12 cellular contexts compared by ENCODE assay signal in genomic region chr2:241598487-241598886, GRCh38. TPM values are rescaled to one million over a fixed set of nuclear protein-coding genes. Genes with fewer than 3 reads are reported as not detected.
DNase-seq lines count a peak whose midpoint lies in the region; ATAC-seq and TF ChIP-seq lines count a peak whose summit lies in the region.
"Had no signal": no experiment of that assay in that cellular context is flagged by ENCODE, and none has a peak within 500 bp of the region (broad histone marks: within the 10 kb centered on the region; RNA-seq: fewer than 3 reads in every experiment).

No MANE protein-coding gene starts in this region.

- H3K4me3 ChIP-seq in left lung (no peak overlapping the region), mesenchymal stem cell (ENCODE audit: insufficient read depth in 1 of 2, low read depth in 1 of 2, low read length in 2 of 2) (no peak overlapping the region)
- H3K4me3 ChIP-seq: GM23248, lung, thoracic aorta had no signal

- H3K27me3 ChIP-seq in left lung = no peaks in the 10 kb centered on the region
- no peaks in the 10 kb centered on the region for H3K27me3 ChIP-seq in mesenchymal stem cell (ENCODE audit: control insufficient read depth in 1 of 2, insufficient read depth in 1 of 2, low read length in 2 of 2)

- H2BK12ac ChIP-seq in mesenchymal stem cell (ENCODE audit: low read length in 2 of 2) = no peak overlapping the region

- no peak overlapping the region for H3K27ac ChIP-seq in VCaP
- H3K27ac ChIP-seq in left lung = no peak overlapping the region
- no peak overlapping the region for H3K27ac ChIP-seq in mesenchymal stem cell (ENCODE audit: low read length, poor library complexity, severe bottlenecking)
- H3K27ac ChIP-seq: GM23248, thoracic aorta had no signal

- no peak overlapping the region for H2BK15ac ChIP-seq in mesenchymal stem cell (ENCODE audit: low read depth, poor library complexity, severe bottlenecking)

- H3K14ac ChIP-seq in mesenchymal stem cell (ENCODE audit: low read length in 2 of 2) = no peak overlapping the region

- peak; percentile 62 for DNase-seq in DMS53 (lab: John Stamatoyannopoulos, UW)
- peak; percentile 36 for DNase-seq in HuH-7.5 (ENCODE audit: low spot score)
- no peak for DNase-seq in left lung
- no peak for DNase-seq in activated CD8-positive, alpha-beta memory T cell treated with anti-CD3 and anti-CD28 coated beads, Interleukin-2, amount 50 U/mL, for 48 hours
- no peak for DNase-seq in mesenchymal stem cell
- DNase-seq: activated T-cell treated with anti-CD3 and anti-CD28 coated beads, Interleukin-2, amount 50 U/mL, for 4 hours; GM23248 had no signal

- peak; percentile 72 for TF ChIP-seq CTCF in VCaP (conservative IDR thresholded peaks at IDR 0.05)
- TF ChIP-seq CTCF in left lung (IDR thresholded peaks at IDR 0.05) = no peak

- no peak overlapping the region for H3K9ac ChIP-seq in mesenchymal stem cell (ENCODE audit: low read length)
- H3K9ac ChIP-seq: GM23248 had no signal

- 83% methylated on average over 1 of the region's 1 CpG for WGBS in mesenchymal stem cell

- H4K91ac ChIP-seq in mesenchymal stem cell (ENCODE audit: low read length) = no peak overlapping the region

- ATAC-seq in left lung = peak; percentile 86
- ATAC-seq in GM19324 (IDR thresholded peaks at IDR 0.05; ENCODE audit: low FRiP score, unreplicated experiment) = no peak
- no peak for ATAC-seq in HG03460 (IDR thresholded peaks at IDR 0.05; ENCODE audit: unreplicated experiment)
- ATAC-seq: activated T-cell treated with anti-CD3 and anti-CD28 coated beads, Interleukin-2, amount 50 U/mL, for 4 hours had no signal

- no peak overlapping the region for H3K4ac ChIP-seq in mesenchymal stem cell (ENCODE audit: low read depth in 1 of 2, low read length in 2 of 2)

- H3K9me3 ChIP-seq in left lung (no peaks in the 10 kb centered on the region), mesenchymal stem cell (ENCODE audit: control insufficient read depth, low read length) (no peaks in the 10 kb centered on the region)
- H3K9me3 ChIP-seq: thoracic aorta had no signal

- intact Hi-C loops in left lung (cut with DNase I) = no loop called here

- no peak overlapping the region for H3K23ac ChIP-seq in mesenchymal stem cell (ENCODE audit: low read length in 2 of 2)

- H2BK120ac ChIP-seq in mesenchymal stem cell (ENCODE audit: low read depth, low read length) = no peak overlapping the region

- peaks cover 20% of the 10 kb centered on the region for H3K79me1 ChIP-seq in mesenchymal stem cell (replicated peaks; ENCODE audit: low read length, poor library complexity, severe bottlenecking)

- no peak overlapping the region for H3K4me2 ChIP-seq in mesenchymal stem cell (ENCODE audit: low read length, poor library complexity, severe bottlenecking)

- H4K8ac ChIP-seq in mesenchymal stem cell (ENCODE audit: low read length) = no peak overlapping the region

- no peak overlapping the region for H2BK5ac ChIP-seq in mesenchymal stem cell (ENCODE audit: low read depth, low read length, poor library complexity, severe bottlenecking)

- peaks cover 0 to 97% of the 10 kb centered on the region in 2 donors for H3K36me3 ChIP-seq in left lung
- H3K36me3 ChIP-seq in mesenchymal stem cell (ENCODE audit: control insufficient read depth in 1 of 2, insufficient read depth in 2 of 2, low read depth in 1 of 2, low read length in 2 of 2) = peaks cover 42 to 67% of the 10 kb centered on the region in 2 experiments

- H2AFZ ChIP-seq in mesenchymal stem cell (ENCODE audit: low read depth, low read length) = no peak overlapping the region
- H2AFZ ChIP-seq: GM23248 had no signal

- H3K4me1 ChIP-seq in left lung = no peaks in the 10 kb centered on the region
- peaks cover 6% of the 10 kb centered on the region for H3K4me1 ChIP-seq in mesenchymal stem cell (ENCODE audit: control insufficient read depth, insufficient read depth, low read depth, low read length)

- no peak overlapping the region for H2AK5ac ChIP-seq in mesenchymal stem cell (ENCODE audit: low read length, severe bottlenecking)

- H3K18ac ChIP-seq in mesenchymal stem cell (ENCODE audit: low read depth in 1 of 2, low read length in 2 of 2) = no peak overlapping the region

RNA-seq across cellular contexts. Expression of gene THAP4, which starts 38.5 kb away (rescaled TPM):
- total RNA-seq in left lung = 10 to 100 TPM; 36.3 to 36.5 TPM
- 43.7 TPM for polyA plus RNA-seq in mesenchymal stem cell (2013, experiment 1 of 2)
- 43.3 TPM for polyA plus RNA-seq in mesenchymal stem cell (2013, experiment 2 of 2)

RNA-seq across cellular contexts. Expression of gene ATG4B, which starts 39.0 kb away (rescaled TPM):
- total RNA-seq in left lung = 10 to 100 TPM; 60.5 to 64.3 TPM
- 50.1 TPM for polyA plus RNA-seq in mesenchymal stem cell (2013, experiment 1 of 2)
- polyA plus RNA-seq in mesenchymal stem cell (2013, experiment 2 of 2) = 44.5 TPM

RNA-seq across cellular contexts. Expression of gene BOK, which starts 39.9 kb away (rescaled TPM):
- total RNA-seq in left lung = 10 to 100 TPM; 34.9 to 66.5 TPM
- polyA plus RNA-seq in mesenchymal stem cell (2013, experiment 1 of 2) = 16.6 TPM
- 17.5 TPM for polyA plus RNA-seq in mesenchymal stem cell (2013, experiment 2 of 2)

Comparison
In these comparisons a context has a peak if more than half of its experiments do, and no peak if none do; other contexts are left out.
1. DNase-seq: peak in DMS53 (single experiment) and HuH-7.5 (single experiment); none in left lung (0 of 2), activated CD8-positive, alpha-beta memory T cell treated with anti-CD3 and anti-CD28 coated beads, Interleukin-2, amount 50 U/mL, for 48 hours (single experiment) and mesenchymal stem cell (single experiment).